ENCODE assay signal across 20 cellular contexts in genomic region chr11:106477776-106478175, GRCh38.
A peak's percentile ranks its signal among the peaks of the same experiment; 100 is the strongest.
DNase-seq lines count a peak whose midpoint lies in the region; ATAC-seq and TF ChIP-seq lines count a peak whose summit lies in the region.
"Had no signal": no experiment of that assay in that cellular context is flagged by ENCODE, and none has a peak within 500 bp of the region (broad histone marks: within the 10 kb centered on the region; RNA-seq: fewer than 3 reads in every experiment).

No MANE protein-coding gene starts in this region.

- H3K4me1 ChIP-seq in adipocyte (ENCODE audit: control insufficient read depth, insufficient read depth, low read length): peaks cover 16% of the 10 kb centered on the region
- H3K4me1 ChIP-seq: BE2C; BLaER1 treated with 17β-estradiol and CSF1 and Interleukin-3, amounts not matched to agents 10 nM and 100 nM had no signal

- peak; percentile 48 for DNase-seq in adipocyte (ENCODE audit: low read depth)
- peak; percentile 52 for DNase-seq in dedifferentiated amniotic fluid mesenchymal stem cell (ENCODE audit: extremely low spot score)
- DNase-seq in fibroblast of the aortic adventitia (ENCODE audit: low read depth): peak; percentile 61
- DNase-seq in NCI-H524 (lab: John Stamatoyannopoulos, UW): no peak
- DNase-seq in GF-D8 (lab: John Stamatoyannopoulos, UW): no peak
- DNase-seq: 8988T; ACHN; AML-193; BE2C; CD4-positive, alpha-beta T cell; CD8-positive, alpha-beta memory T cell; DMS 273 treated with DMSO at 0.1 percent for 48 hours; DMS79; H9; HFFc6 had no signal

- no peaks in the 10 kb centered on the region for H3K36me3 ChIP-seq in adipocyte (ENCODE audit: control insufficient read depth, insufficient read depth, low read length, severe bottlenecking)
- H3K36me3 ChIP-seq: BE2C; BLaER1 treated with 17β-estradiol and CSF1 and Interleukin-3, amounts not matched to agents 10 nM and 100 nM had no signal

- H3K4me3 ChIP-seq in adipocyte (ENCODE audit: low read length) (no peak overlapping the region), fibroblast of the aortic adventitia (ENCODE audit: low read depth, low read length) (no peak overlapping the region)
- H3K4me3 ChIP-seq: A549; BLaER1 treated with 17β-estradiol and CSF1 and Interleukin-3, amounts not matched to agents 10 nM and 100 nM; GM23338 had no signal

- H3K9ac ChIP-seq in adipocyte (ENCODE audit: low read length): no peak overlapping the region
- H3K9ac ChIP-seq: BLaER1 treated with 17β-estradiol and CSF1 and Interleukin-3, amounts not matched to agents 10 nM and 100 nM had no signal

- no peaks in the 10 kb centered on the region for H3K27me3 ChIP-seq in adipocyte (replicated peaks; ENCODE audit: control insufficient read depth, insufficient read depth, low read length)
- H3K27me3 ChIP-seq: BE2C; BLaER1 treated with 17β-estradiol and CSF1 and Interleukin-3, amounts not matched to agents 10 nM and 100 nM had no signal

- TF ChIP-seq CTCF in fibroblast of the aortic adventitia (IDR thresholded peaks at IDR 0.05; ENCODE audit: insufficient read depth, low read length): no peak

- ATAC-seq in HG03159 (IDR thresholded peaks at IDR 0.05; ENCODE audit: unreplicated experiment): no peak
- no peak for ATAC-seq in HG03439 (IDR thresholded peaks at IDR 0.05; ENCODE audit: unreplicated experiment)
- ATAC-seq: A549, GM23338 had no signal

- H3K9me3 ChIP-seq in adipocyte (ENCODE audit: control insufficient read depth, low read length): peaks cover 6% of the 10 kb centered on the region
- H3K9me3 ChIP-seq: A549, BE2C had no signal

Comparison
In these comparisons a context has a peak if more than half of its experiments do, and no peak if none do; other contexts are left out.
1. DNase-seq: peak in adipocyte (single experiment), dedifferentiated amniotic fluid mesenchymal stem cell (single experiment) and fibroblast of the aortic adventitia (single experiment); none in NCI-H524 (0 of 2) and GF-D8 (single experiment).